1 cellular context compared by ENCODE assay signal in the genomic region with DNA sequence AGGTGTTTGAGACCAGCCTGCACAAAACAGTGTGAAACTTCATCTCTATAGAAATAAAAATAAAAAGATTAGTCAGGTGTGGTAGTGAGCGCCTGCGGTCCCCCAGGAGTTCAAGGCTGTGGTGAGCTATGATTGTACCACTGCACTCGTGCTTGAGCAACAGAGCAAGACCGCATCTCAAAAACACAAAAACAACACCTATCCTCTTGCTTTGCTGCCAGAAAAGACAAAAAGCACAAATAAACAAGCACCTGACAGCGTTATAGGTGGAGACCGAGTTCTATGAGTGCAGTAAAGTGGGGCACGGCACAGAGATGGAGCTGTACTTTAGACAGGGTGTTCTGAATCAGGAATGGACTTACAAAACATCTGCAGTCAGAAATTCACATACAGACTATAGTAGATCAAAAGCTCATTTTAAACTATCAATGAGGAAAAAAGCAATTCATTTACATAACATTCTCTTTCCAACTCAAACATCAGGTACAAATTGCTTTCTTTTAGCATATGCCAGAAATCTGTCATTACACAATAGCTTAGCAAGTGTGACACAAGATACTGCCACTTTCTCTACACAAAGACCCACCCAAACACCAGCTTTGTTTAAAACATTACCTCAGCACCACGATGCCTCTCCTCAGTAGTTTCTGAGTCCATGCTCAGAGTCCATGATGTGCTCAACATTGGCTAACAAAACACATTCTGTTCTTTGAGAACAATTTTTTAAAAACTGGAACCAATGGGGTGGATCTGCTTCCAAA.
TF ChIP-seq lines count a peak whose summit lies in the region.

No MANE protein-coding gene starts in this region.

TF ChIP-seq in HEK293T, 16 proteins besides CTCF, POLR2A, EP300 and RAD21 (continued from another document):
- TF ChIP-seq LEF1 (IDR thresholded peaks at IDR 0.05; ENCODE audit: borderline replicate concordance): no peak
